8 cellular contexts compared by ENCODE assay signal in the genomic region with DNA sequence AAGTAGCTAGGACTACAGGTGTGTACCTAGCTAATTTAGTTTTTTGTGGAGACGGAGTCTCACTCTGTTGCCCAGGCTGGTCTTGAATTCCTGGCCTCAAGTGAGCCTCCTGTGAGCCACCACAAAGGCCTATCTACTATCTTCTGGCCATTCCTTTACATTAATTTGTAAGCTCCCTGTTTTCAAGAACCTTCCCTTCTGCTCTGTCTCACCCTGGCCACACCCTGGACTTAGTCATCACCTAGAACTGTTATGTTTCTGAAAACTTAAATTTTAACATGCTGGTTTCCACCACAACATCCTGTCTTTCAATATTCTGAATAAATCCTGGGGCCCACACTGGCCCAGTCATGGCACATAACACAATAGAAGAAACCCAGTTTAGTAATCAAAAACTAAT. TPM values are rescaled to one million over a fixed set of nuclear protein-coding genes. Genes with fewer than 3 reads are reported as not detected.
DNase-seq lines count a peak whose midpoint lies in the region; ATAC-seq and TF ChIP-seq lines count a peak whose summit lies in the region.

No MANE protein-coding gene starts in this region.

- peak overlapping the region; percentile 74 for H3K27ac ChIP-seq in CD4-positive, alpha-beta T cell (ENCODE audit: low read depth, low read length)
- H3K27ac ChIP-seq in PC-9, result 0 out of 2 replicates have a peak overlapping the region, but pooled peaks have one; percentile 9
- no peak overlapping the region for H3K27ac ChIP-seq in right cardiac atrium (ENCODE audit: low read length)

- peaks cover 77% of the 10 kb centered on the region for H3K4me1 Mint-ChIP-seq in CD4-positive, alpha-beta T cell (ENCODE audit: low read depth)
- peaks cover 9% of the 10 kb centered on the region for H3K4me1 Mint-ChIP-seq in type B pancreatic cell (ENCODE audit: unreplicated experiment)

- 94% methylated on average over 1 of the region's 1 CpG for WGBS in right cardiac atrium

- peaks cover 13% of the 10 kb centered on the region; the same call in 1 of the 2 replicates for H3F3A ChIP-seq in PC-9 (ENCODE audit: insufficient read depth, low read depth)

- H4K20me1 ChIP-seq in PC-9 (ENCODE audit: insufficient read depth), result no peaks in the 10 kb centered on the region

- no peaks in the 10 kb centered on the region for H3K9me3 Mint-ChIP-seq in CD4-positive, alpha-beta T cell
- no peaks in the 10 kb centered on the region for H3K9me3 Mint-ChIP-seq in type B pancreatic cell

- peak overlapping the region; percentile 27 for H3K9ac ChIP-seq in adipocyte (ENCODE audit: low read length)

- DNase-seq in CD4-positive, alpha-beta T cell, result peak in 9 of 10 experiments; percentile 36 to 68 (median 51)
- DNase-seq in PC-9 (no peak), adipocyte (ENCODE audit: low read depth) (no peak), NCI-H2107 (lab: John Stamatoyannopoulos, UW) (no peak), right cardiac atrium (no peak), type B pancreatic cell (ENCODE audit: extremely low spot score, unreplicated experiment) (no peak)
- peak; percentile 36 to 37 for DNase-seq in stimulated activated CD4-positive, alpha-beta T cell treated with anti-CD3 and anti-CD28 coated beads, Interleukin-1b, Interleukin-23, amount 100 ng/mL, for 4 hours (ENCODE audit: low read depth in 2 of 2)

- H3K36me3 Mint-ChIP-seq in CD4-positive, alpha-beta T cell (ENCODE audit: low read depth), result peaks cover 3% of the 10 kb centered on the region
- peaks cover 1% of the 10 kb centered on the region for H3K36me3 Mint-ChIP-seq in type B pancreatic cell

- no peak overlapping the region for H2AFZ ChIP-seq in PC-9

- H3K27me3 Mint-ChIP-seq in CD4-positive, alpha-beta T cell, result no peaks in the 10 kb centered on the region
- no peaks in the 10 kb centered on the region for H3K27me3 Mint-ChIP-seq in type B pancreatic cell

- no peak overlapping the region for H3K4me3 ChIP-seq in PC-9
- no peak overlapping the region for H3K4me3 ChIP-seq in adipocyte (ENCODE audit: low read length)
- H3K4me3 ChIP-seq in right cardiac atrium (ENCODE audit: low read length), result no peak overlapping the region

- H3K9me2 ChIP-seq in PC-9 (ENCODE audit: insufficient read depth), result no peaks in the 10 kb centered on the region

- BruUV-seq in PC-9 (replicated peaks; lab: Mats Ljungman, UMichigan), result no TSS peak

- H3K9me3 ChIP-seq in CD4-positive, alpha-beta T cell (ENCODE audit: control insufficient read depth, low read length), result no peaks in the 10 kb centered on the region
- H3K9me3 ChIP-seq in PC-9 (ENCODE audit: insufficient read depth, low read depth) (no peaks in the 10 kb centered on the region), adipocyte (ENCODE audit: control insufficient read depth, low read length) (no peaks in the 10 kb centered on the region), right cardiac atrium (ENCODE audit: control insufficient read depth, low read length) (no peaks in the 10 kb centered on the region)

- H3K4me2 ChIP-seq in PC-9, result no peak overlapping the region

- no peaks in the 10 kb centered on the region for H3K27me3 ChIP-seq in CD4-positive, alpha-beta T cell (ENCODE audit: control insufficient read depth, insufficient read depth, low read length)
- H3K27me3 ChIP-seq in PC-9 (ENCODE audit: insufficient read depth, low read depth), result no peaks in the 10 kb centered on the region
- H3K27me3 ChIP-seq in adipocyte (replicated peaks; ENCODE audit: control insufficient read depth, insufficient read depth, low read length), result no peaks in the 10 kb centered on the region
- no peaks in the 10 kb centered on the region for H3K27me3 ChIP-seq in right cardiac atrium (ENCODE audit: control insufficient read depth, insufficient read depth)

- H3K36me3 ChIP-seq in PC-9 (ENCODE audit: low read depth), result no peaks in the 10 kb centered on the region
- H3K36me3 ChIP-seq in adipocyte (ENCODE audit: control insufficient read depth, insufficient read depth, low read length, severe bottlenecking), result no peaks in the 10 kb centered on the region

- no peaks in the 10 kb centered on the region for H3K79me2 ChIP-seq in PC-9 (ENCODE audit: low read depth)

- peak; percentile 49 for ATAC-seq in CD4-positive, alpha-beta T cell (ENCODE audit: poor library complexity)
- ATAC-seq in GM21737 (IDR thresholded peaks at IDR 0.05; ENCODE audit: unreplicated experiment) (peak; percentile 35), right cardiac atrium (no peak)

- POLR2A ChIA-PET in CD4-positive, alpha-beta T cell (lab: Charles Lee), result interaction anchor here (0.6 to 5.2 kb wide), 24 partner anchors 9 to 213 kb away, joined by 3 to 67 read pairs (median 5); a partner anchor contains a TSS
- POLR2A ChIA-PET in PC-9 (lab: Charles Lee; ENCODE audit: unreplicated experiment), result no interaction called here

- intact Hi-C loops in CD4-positive, alpha-beta T cell (cut with DNase I, micrococcal nuclease), result no loop called here
- intact Hi-C loops in PC-9 (cut with micrococcal nuclease; ENCODE audit: unreplicated experiment), result no loop called here
- intact Hi-C loops in right cardiac atrium (cut with DNase I), result no loop called here

- H3K4me3 Mint-ChIP-seq in CD4-positive, alpha-beta T cell, result peak overlapping the region; percentile 72
- H3K4me3 Mint-ChIP-seq in type B pancreatic cell, result no peak overlapping the region

- no peak for TF ChIP-seq CTCF in CD4-positive, alpha-beta T cell (IDR thresholded peaks at IDR 0.05)
- TF ChIP-seq CTCF in PC-9 (conservative IDR thresholded peaks at IDR 0.05) (no peak), type B pancreatic cell (conservative IDR thresholded peaks at IDR 0.05) (no peak)

- CTCF ChIA-PET in CD4-positive, alpha-beta T cell (lab: Charles Lee), result interaction anchor here (0.8 to 3.3 kb wide), 6 partner anchors 9 to 109 kb away, joined by 3 to 18 read pairs (median 10); a partner anchor contains a TSS
- CTCF ChIA-PET in PC-9 (lab: Charles Lee), result interaction anchor here (0.6 to 1.5 kb wide), 3 partner anchors 191 to 1394 kb away, joined by 4 to 5 read pairs (median 4); no protein-coding TSS in a partner anchor

- peak overlapping the region; percentile 97 for H3K27ac Mint-ChIP-seq in CD4-positive, alpha-beta T cell
- no peak overlapping the region for H3K27ac Mint-ChIP-seq in type B pancreatic cell

- H3K4me1 ChIP-seq in PC-9 (replicated peaks; ENCODE audit: insufficient read depth) (peaks cover 17% of the 10 kb centered on the region), adipocyte (ENCODE audit: control insufficient read depth, insufficient read depth, low read length) (peaks cover 32% of the 10 kb centered on the region), right cardiac atrium (ENCODE audit: control insufficient read depth, insufficient read depth, low read length) (peaks cover 3% of the 10 kb centered on the region)

RNA-seq across cellular contexts. Expression of a gene that starts 4.9 kb away (rescaled TPM):
- 10 to 100 TPM; 40.8 to 44.3 TPM for total RNA-seq in CD4-positive, alpha-beta T cell
- total RNA-seq in PC-9 (2021) (35.5 and 47.8 TPM in 2 replicates), right cardiac atrium (10 to 100 TPM; 16.0 to 21.0 (median 19.7) TPM), type B pancreatic cell (ENCODE audit: low replicate concordance) (42.4 and 48.5 TPM in 2 replicates)
- polyA plus RNA-seq in right cardiac atrium, result 17.5 TPM

RNA-seq across cellular contexts. Expression of a gene that starts 16.0 kb away (rescaled TPM):
- 10 to 100 TPM; 28.6 to 31.5 TPM for total RNA-seq in CD4-positive, alpha-beta T cell
- 23.1 and 26.4 TPM in 2 replicates for total RNA-seq in PC-9 (2021)
- total RNA-seq in right cardiac atrium, result 10 to 100 TPM; 11.4 to 16.0 (median 14.9) TPM
- polyA plus RNA-seq in right cardiac atrium, result 15.2 TPM
- total RNA-seq in type B pancreatic cell (ENCODE audit: low replicate concordance), result 25.7 and 43.6 TPM in 2 replicates

RNA-seq across cellular contexts. Expression of a gene that starts 16.6 kb away (rescaled TPM):
- total RNA-seq in CD4-positive, alpha-beta T cell, result under 1 TPM; 0.28 to 0.60 TPM
- 0.08 TPM in 1 of 2 replicates, not detected in the other for total RNA-seq in PC-9 (2021)
- total RNA-seq in right cardiac atrium, result 100 to 1,000 TPM in 1 of 4 donors, 10 to 100 TPM in 2, 1 to 10 TPM in 1; 6.9 to 111 (median 17.2) TPM
- polyA plus RNA-seq in right cardiac atrium, result 24.4 TPM
- total RNA-seq in type B pancreatic cell (ENCODE audit: low replicate concordance), result 0.10 and 2.5 TPM in 2 replicates

RNA-seq across cellular contexts. Expression of a gene that starts 20.0 kb away (rescaled TPM):
- 10 to 100 TPM; 49.9 to 55.7 TPM for total RNA-seq in CD4-positive, alpha-beta T cell
- 99.5 and 107 TPM in 2 replicates for total RNA-seq in PC-9 (2021)
- total RNA-seq in right cardiac atrium, result 100 to 1,000 TPM; 162 to 229 (median 177) TPM
- 219 TPM for polyA plus RNA-seq in right cardiac atrium
- 93.1 and 97.4 TPM in 2 replicates for total RNA-seq in type B pancreatic cell (ENCODE audit: low replicate concordance)

RNA-seq across cellular contexts. Expression of a gene that starts 22.9 kb away (rescaled TPM):
- 10 to 100 TPM; 44.4 to 45.6 TPM for total RNA-seq in CD4-positive, alpha-beta T cell
- total RNA-seq in PC-9 (2021) (32.3 and 34.8 TPM in 2 replicates), right cardiac atrium (10 to 100 TPM; 14.9 to 25.7 (median 20.9) TPM), type B pancreatic cell (ENCODE audit: low replicate concordance) (31.6 and 45.7 TPM in 2 replicates)
- 18.1 TPM for polyA plus RNA-seq in right cardiac atrium

Comparison
In these comparisons a context has a peak if more than half of its experiments do, and no peak if none do; other contexts are left out.
1. ATAC-seq: peak in CD4-positive, alpha-beta T cell (single experiment) and GM21737 (single experiment); none in right cardiac atrium (0 of 2).
2. DNase-seq: peak in CD4-positive, alpha-beta T cell (9 of 10) and stimulated activated CD4-positive, alpha-beta T cell treated with anti-CD3 and anti-CD28 coated beads, Interleukin-1b, Interleukin-23, amount 100 ng/mL, for 4 hours (2 of 2); none in PC-9 (0 of 2), adipocyte (single experiment), NCI-H2107 (single experiment), right cardiac atrium (0 of 3) and type B pancreatic cell (single experiment).